ENCODE assay signal across 1 cellular context in genomic region chr5:6402939-6403338, GRCh38.
TF ChIP-seq lines count a peak whose summit lies in the region.

No MANE protein-coding gene starts in this region.

TF ChIP-seq in GM12878, 131 proteins besides CTCF, POLR2A, EP300 and RAD21 (continued from another document and continues in another):
- TF ChIP-seq WRNIP1 (IDR thresholded peaks at IDR 0.05; ENCODE audit: borderline replicate concordance, low read depth, low read length) (no peak), TCF3 (IDR thresholded peaks at IDR 0.05; ENCODE audit: borderline replicate concordance, insufficient read depth, low read depth, low read length) (no peak), E2F8 (IDR thresholded peaks at IDR 0.05; ENCODE audit: low read depth, partially characterized antibody) (no peak), CHD1 (IDR thresholded peaks at IDR 0.05; ENCODE audit: low read depth, low read length) (no peak), IKZF2 (IDR thresholded peaks at IDR 0.05) (peak; percentile 59 to 76; a peak in 2 of 4 replicates), SMC3 (IDR thresholded peaks at IDR 0.05; ENCODE audit: borderline replicate concordance, low read length) (no peak), NBN (IDR thresholded peaks at IDR 0.05) (no peak), ZBTB4 (CRISPR knock-in tag; IDR thresholded peaks at IDR 0.05) (no peak), NKRF (conservative IDR thresholded peaks at IDR 0.05) (no peak), YY1 (IDR thresholded peaks at IDR 0.05; ENCODE audit: low read depth, low read length) (no peak), MTA3 (IDR thresholded peaks at IDR 0.05; ENCODE audit: borderline replicate concordance, low read length) (no peak), IRF4 (IDR thresholded peaks at IDR 0.05; ENCODE audit: low read depth, low read length) (no peak), ZNF217 (IDR thresholded peaks at IDR 0.05) (no peak), ZNF274 (IDR thresholded peaks at IDR 0.05; ENCODE audit: insufficient read depth, insufficient read length) (no peak), REST (IDR thresholded peaks at IDR 0.05; ENCODE audit: low read depth, low read length) (no peak), DPF2 (IDR thresholded peaks at IDR 0.05) (no peak), IKZF1 (conservative IDR thresholded peaks at IDR 0.05) (peak; percentile 58), KLF5 (IDR thresholded peaks at IDR 0.05; ENCODE audit: partially characterized antibody) (no peak), BCL11A (IDR thresholded peaks at IDR 0.05; ENCODE audit: low read depth, low read length) (no peak), ESRRA (IDR thresholded peaks at IDR 0.05; ENCODE audit: low read length) (no peak), BMI1 (IDR thresholded peaks at IDR 0.05; ENCODE audit: borderline replicate concordance) (no peak), RFX5 (IDR thresholded peaks at IDR 0.05; ENCODE audit: low read depth, low read length) (no peak), ASH2L (IDR thresholded peaks at IDR 0.05; ENCODE audit: borderline replicate concordance, low read depth) (no peak), ZNF24 (IDR thresholded peaks at IDR 0.05) (0 out of 2 replicates have a peak, but pooled peaks have one; percentile 8), BCLAF1 (IDR thresholded peaks at IDR 0.05) (no peak), SIX5 (IDR thresholded peaks at IDR 0.05; ENCODE audit: low read depth, low read length, severe bottlenecking) (no peak), HCFC1 (IDR thresholded peaks at IDR 0.05; ENCODE audit: low read length) (no peak), SIN3A (IDR thresholded peaks at IDR 0.05; ENCODE audit: low read depth, low read length) (no peak), ETV6 (conservative IDR thresholded peaks at IDR 0.05 in 1 of 2, IDR thresholded peaks at IDR 0.05 in 1 of 2; ENCODE audit: borderline replicate concordance in 1 of 2, low read depth in 1 of 2) (no peak), TAF1 (IDR thresholded peaks at IDR 0.05; ENCODE audit: borderline replicate concordance, low read depth, low read length) (no peak), RCOR1 (conservative IDR thresholded peaks at IDR 0.05; ENCODE audit: low read depth, low read length) (no peak), SP1 (IDR thresholded peaks at IDR 0.05; ENCODE audit: low read depth, low read length) (no peak), CBFB (IDR thresholded peaks at IDR 0.05; ENCODE audit: low read depth) (0 out of 2 replicates have a peak, but pooled peaks have one; percentile 16), ZSCAN29 (IDR thresholded peaks at IDR 0.05) (no peak), ZNF687 (IDR thresholded peaks at IDR 0.05) (no peak), MLLT1 (IDR thresholded peaks at IDR 0.05) (no peak), ATF3 (IDR thresholded peaks at IDR 0.05; ENCODE audit: borderline replicate concordance, extremely low read depth, low read depth, low read length) (no peak), GATAD2B (conservative IDR thresholded peaks at IDR 0.05; ENCODE audit: low read depth) (no peak), FOXK2 (IDR thresholded peaks at IDR 0.05) (no peak)
